ENCODE assay signal across 14 cellular contexts in the genomic region with DNA sequence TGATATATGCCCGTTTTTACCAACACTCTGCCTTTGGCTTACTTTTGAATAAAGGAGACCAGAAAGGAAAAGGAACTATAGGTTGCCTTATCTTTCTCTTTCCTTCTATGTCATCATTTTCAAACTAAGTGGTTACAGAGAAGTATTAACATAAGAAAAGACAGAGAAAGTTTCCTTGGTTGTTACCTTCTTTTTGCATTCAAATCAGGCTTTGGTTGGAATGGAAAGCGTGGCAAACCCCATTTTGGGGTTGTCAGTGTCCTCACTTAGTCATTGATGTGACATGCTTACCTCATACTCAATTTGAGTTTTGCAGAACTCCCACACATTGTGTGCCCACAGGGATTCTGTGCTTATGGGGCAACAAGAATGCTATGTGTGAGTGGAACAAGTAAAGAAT. TPM values are rescaled to one million over a fixed set of nuclear protein-coding genes. Genes with fewer than 3 reads are reported as not detected.
"Had no signal": no experiment of that assay in that cellular context is flagged by ENCODE, and none has a peak within 500 bp of the region (broad histone marks: within the 10 kb centered on the region; RNA-seq: fewer than 3 reads in every experiment).

No MANE protein-coding gene starts in this region.

- H3K9me3 ChIP-seq: adrenal gland, heart left ventricle, left lung had no signal

- DNase-seq: activated CD4-positive, alpha-beta T cell treated with anti-CD3 and anti-CD28 coated beads, Interleukin-2, amount 10 ng/mL, durations not matched to agents 7 days and 5 days; activated naive CD4-positive, alpha-beta T cell treated with anti-CD3 and anti-CD28 coated beads, Interleukin-2, amount 10 ng/mL, durations not matched to agents 7 days and 5 days; adrenal gland; heart left ventricle; left lung; mesenchymal stem cell; occipital lobe; stimulated activated CD4-positive, alpha-beta T cell treated with anti-CD3 and anti-CD28 coated beads, Interleukin-4, amount 100 ng/mL, for 1 hour; T-cell; T-helper 9 cell; WERI-Rb-1 had no signal

- H3K27me3 ChIP-seq: adrenal gland had no signal

- ATAC-seq: heart left ventricle, left lung, T-cell had no signal

- H3K4me3 ChIP-seq: adrenal gland, cardiac muscle cell, heart left ventricle, left lung had no signal

- H3K36me3 ChIP-seq: adrenal gland, cardiac muscle cell, heart left ventricle, left lung, WERI-Rb-1 had no signal

- FAIRE-seq: frontal cortex, keratinocyte had no signal

- H3K27ac ChIP-seq: adrenal gland, cardiac muscle cell, heart left ventricle, left lung, WERI-Rb-1 had no signal

RNA-seq across cellular contexts. Expression of a gene that starts 3.7 kb away (rescaled TPM):
- total RNA-seq: activated CD4-positive, alpha-beta T cell treated with anti-CD3 and anti-CD28 coated beads, Interleukin-2, amount 10 ng/mL, durations not matched to agents 7 days and 5 days had no signal
